Comparison of ENCODE assay signal across 8 cellular contexts in genomic region chr11:64299847-64300648, GRCh38. TPM values are rescaled to one million over a fixed set of nuclear protein-coding genes. Genes with fewer than 3 reads are reported as not detected.
DNase-seq lines count a peak whose midpoint lies in the region; TF ChIP-seq lines count a peak whose summit lies in the region.

CATSPERZ (plus strand) TSS chr11:64300358; CDS start chr11:64300411, 53 bp downstream.

- H3K79me2 ChIP-seq in SU-DHL-6 (ENCODE audit: insufficient read depth, low read length) (no peaks in the 10 kb centered on the region), fibroblast of lung (ENCODE audit: control insufficient read depth, insufficient read depth, low read length) (no peaks in the 10 kb centered on the region)

- H3K4me3 ChIP-seq in SU-DHL-6 (ENCODE audit: insufficient read depth, low read length, poor library complexity, severe bottlenecking): no peak within 1 kb of the TSS
- H3K4me3 ChIP-seq in fibroblast of lung (replicated peaks in 1 of 4; ENCODE audit: control extremely low read depth in 1 of 4, insufficient read depth in 1 of 4, low read depth in 3 of 4, low read length in 4 of 4): peak within 1 kb of the TSS in 3 of 4 experiments; percentile 12 to 47 (median 27)
- peak within 1 kb of the TSS; percentile 12 to 27 for H3K4me3 ChIP-seq in prostate gland

- H3K9ac ChIP-seq in SU-DHL-6 (ENCODE audit: low read length) (no peak within 1 kb of the TSS), fibroblast of lung (ENCODE audit: insufficient read depth, low read length) (peak within 1 kb of the TSS; percentile 28)

- H3K9me3 ChIP-seq in SU-DHL-6 (ENCODE audit: insufficient read depth, low read length) (no peaks in the 10 kb centered on the region), fibroblast of lung (ENCODE audit: control insufficient read depth, insufficient read depth, low read depth, low read length) (no peaks in the 10 kb centered on the region), prostate gland (no peaks in the 10 kb centered on the region)

- intact Hi-C loops in prostate gland (cut with DNase I): loop anchor here (5.0 kb wide), 3 partner anchors 48 to 113 kb away; partner anchors contain the start of genes FERMT3, PLCB3 and STIP1

- H2AFZ ChIP-seq in SU-DHL-6 (ENCODE audit: low read depth, low read length, severe bottlenecking): no peak within 1 kb of the TSS
- H2AFZ ChIP-seq in fibroblast of lung (ENCODE audit: low read length): peak within 1 kb of the TSS; percentile 30

- H3K4me1 ChIP-seq in fibroblast of lung (ENCODE audit: control insufficient read depth, extremely low read depth, insufficient read depth, low read length) (peaks cover 7% of the 10 kb centered on the region), prostate gland (replicated peaks) (peaks cover 15% of the 10 kb centered on the region)

- H4K20me1 ChIP-seq in SU-DHL-6 (ENCODE audit: low read depth, low read length) (no peaks in the 10 kb centered on the region), fibroblast of lung (ENCODE audit: control insufficient read depth, extremely low read depth, insufficient read depth, low read length) (no peaks in the 10 kb centered on the region)

- H3K36me3 ChIP-seq in SU-DHL-6 (ENCODE audit: low read length) (no peaks in the 10 kb centered on the region), fibroblast of lung (ENCODE audit: control insufficient read depth, insufficient read depth, low read length) (no peaks in the 10 kb centered on the region), prostate gland (no peaks in the 10 kb centered on the region)

- 17% methylated on average over 54 of the region's 54 CpGs for WGBS in prostate gland

- H3K27ac ChIP-seq in SU-DHL-6 (ENCODE audit: low read depth, low read length) (no peak within 1 kb of the TSS), fibroblast of lung (ENCODE audit: insufficient read depth, low read length) (no peak within 1 kb of the TSS), prostate gland (peak within 1 kb of the TSS in 1 of 2 donors; percentile 19)

- in situ Hi-C loops in G401 (cut with HindIII; ENCODE audit: low sequenced_read_pairs): no loop called here

- H3F3A ChIP-seq in SU-DHL-6 (ENCODE audit: insufficient read depth): 0 out of 2 replicates have a peak, but pooled peaks cover 4% of the 10 kb centered on the region

- no peak for TF ChIP-seq POLR2A in prostate gland (IDR thresholded peaks at IDR 0.05)

- H3K9me2 ChIP-seq in SU-DHL-6 (replicated peaks; ENCODE audit: insufficient read depth, low read length): no peaks in the 10 kb centered on the region

- H3K27me3 ChIP-seq in SU-DHL-6 (ENCODE audit: low read length) (no peaks in the 10 kb centered on the region), fibroblast of lung (ENCODE audit: control insufficient read depth, insufficient read depth, low read length) (peaks cover 44% of the 10 kb centered on the region), prostate gland (replicated peaks; ENCODE audit: insufficient read depth) (peaks cover 5% of the 10 kb centered on the region)

- H3K4me2 ChIP-seq in SU-DHL-6 (ENCODE audit: low read depth, low read length, poor library complexity, severe bottlenecking) (peak within 1 kb of the TSS; percentile 13), fibroblast of lung (ENCODE audit: extremely low read depth, insufficient read depth, low read length) (peak within 1 kb of the TSS; percentile 73)

- no peak for TF ChIP-seq CTCF in SU-DHL-6 (IDR thresholded peaks at IDR 0.05; ENCODE audit: insufficient read depth, low read length, poor library complexity, severe bottlenecking)
- TF ChIP-seq CTCF in fibroblast of lung (conservative IDR thresholded peaks at IDR 0.05 in 1 of 2, IDR thresholded peaks at IDR 0.05 in 1 of 2; ENCODE audit: low read depth in 1 of 2, low read length in 2 of 2): peak in 1 of 2 donors; percentile 1
- TF ChIP-seq CTCF in prostate gland (IDR thresholded peaks at IDR 0.05): no peak

- DNase-seq in G401 (ENCODE audit: low spot score) (peak; percentile 36), fibroblast of lung (ENCODE audit: low read depth in 2 of 2) (no peak), prostate gland (ENCODE audit: low spot score) (no peak), GM19238 (ENCODE audit: insufficient read length, low spot score) (no peak), NCI-H2196 treated with DMSO at 0.1 percent for 48 hours (lab: John Stamatoyannopoulos, UW; ENCODE audit: unreplicated experiment) (no peak), NCI-H2227 treated with DMSO at 0.1 percent for 48 hours (lab: John Stamatoyannopoulos, UW) (no peak)
- DNase-seq in NK-92 treated with Interleukin-12 subunit alpha and Interleukin-12 subunit beta, amount 100 ng/mL, for 24 hours (lab: John Stamatoyannopoulos, UW): no peak

RNA-seq across cellular contexts. Expression of gene CATSPERZ, which starts in this region (rescaled TPM):
- total RNA-seq in G401 (2014; rRNA removed; shearing (Covaris generic)): not detected in 2 replicates
- total RNA-seq in fibroblast of lung (0.33 and 1.0 TPM in 2 replicates), prostate gland (10 to 100 TPM in 1 of 2 donors, not detected in 1; 44.3 TPM)
- 0.09 TPM in 1 of 2 replicates, not detected in the other for polyA plus RNA-seq in fibroblast of lung
- polyA plus RNA-seq in fibroblast of lung (2012): not detected in 2 replicates
- not detected in 2 replicates for polyA minus RNA-seq in fibroblast of lung (ENCODE audit: low replicate concordance)

Comparison
In these comparisons a context has a peak if more than half of its experiments do, and no peak if none do; other contexts are left out.
1. Peak in DNase-seq in G401; RNA of the gene not detected or under 1 TPM.